Comparison of ENCODE assay signal across 24 cellular contexts in the genomic region with DNA sequence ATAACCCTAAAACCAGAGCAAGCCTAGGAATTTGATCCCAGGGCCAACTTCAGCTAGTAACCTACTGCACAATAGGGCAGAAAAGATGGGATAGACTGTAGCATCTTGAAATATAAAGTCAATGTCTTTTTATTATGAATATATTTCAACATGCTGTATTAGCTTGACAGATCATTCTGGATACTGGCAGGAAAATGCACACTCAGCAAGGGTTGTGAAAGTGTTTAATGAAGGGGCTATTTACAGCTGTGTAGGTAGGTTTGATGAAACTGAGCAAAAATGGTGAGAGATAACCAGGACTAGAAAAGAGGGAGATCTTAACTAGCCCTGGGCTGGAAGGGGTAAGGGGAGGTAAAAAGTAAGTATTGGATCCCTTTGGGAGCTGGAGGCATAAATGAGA.
DNase-seq lines count a peak whose midpoint lies in the region; ATAC-seq, FAIRE-seq and TF ChIP-seq lines count a peak whose summit lies in the region.
"Had no signal": no experiment of that assay in that cellular context is flagged by ENCODE, and none has a peak within 500 bp of the region (broad histone marks: within the 10 kb centered on the region; RNA-seq: fewer than 3 reads in every experiment).

No MANE protein-coding gene starts in this region.

- H2AFZ ChIP-seq in K562 (ENCODE audit: low read depth, low read length) (no peak overlapping the region), neuronal stem cell (ENCODE audit: low read length) (peak overlapping the region; percentile 47)
- H2AFZ ChIP-seq: GM23338 had no signal

- TF ChIP-seq EP300 in K562 (IDR thresholded peaks at IDR 0.05; ENCODE audit: low read length) (no peak), gastroesophageal sphincter (IDR thresholded peaks at IDR 0.05) (no peak)

- H3K27ac ChIP-seq in K562 (ENCODE audit: extremely low read depth, low read depth, low read length) (no peak overlapping the region), neuronal stem cell (replicated peaks; ENCODE audit: low read length) (no peak overlapping the region), gastroesophageal sphincter (no peak overlapping the region)
- H3K27ac ChIP-seq: C4-2B, KMS-11, RWPE1 had no signal

- no peaks in the 10 kb centered on the region for H3K79me1 ChIP-seq in neuronal stem cell (ENCODE audit: low read depth, low read length)

- no peak overlapping the region for H3K18ac ChIP-seq in neuronal stem cell (ENCODE audit: low read length)

- intact Hi-C loops in K562 (cut with micrococcal nuclease): no loop called here

- H3K4me1 Mint-ChIP-seq in glutamatergic neuron (ENCODE audit: low read depth, unreplicated experiment): peaks cover 20% of the 10 kb centered on the region
- H3K4me1 Mint-ChIP-seq in effector memory CD8-positive, alpha-beta T cell (ENCODE audit: low read depth in 2 of 2): no peaks in the 10 kb centered on the region
- H3K4me1 Mint-ChIP-seq: B cell had no signal

- H3K36me3 ChIP-seq in K562 (ENCODE audit: control insufficient read depth, insufficient read depth, low read length) (no peaks in the 10 kb centered on the region), neuronal stem cell (replicated peaks in 1 of 2; ENCODE audit: control insufficient read depth in 2 of 2, insufficient read depth in 2 of 2, low read length in 2 of 2) (no peaks in the 10 kb centered on the region), gastroesophageal sphincter (no peaks in the 10 kb centered on the region)

- CTCF ChIA-PET in K562 (lab: Yijun Ruan, JAX; ENCODE audit: low intra/inter-chr PET ratio): no interaction called here

- POLR2A ChIA-PET in K562 (lab: Yijun Ruan, JAX): interaction anchor here (0.7 to 0.9 kb wide), 2 partner anchors 16 to 81 kb away, joined by 3 read pairs; no protein-coding TSS in a partner anchor

- H3K9me3 ChIP-seq in K562 (replicated peaks; ENCODE audit: control insufficient read depth, insufficient read depth, low read depth, low read length) (no peaks in the 10 kb centered on the region), neuronal stem cell (replicated peaks in 1 of 2; ENCODE audit: control insufficient read depth in 2 of 2, insufficient read depth in 1 of 2, low read depth in 1 of 2, low read length in 2 of 2) (no peaks in the 10 kb centered on the region), gastroesophageal sphincter (no peaks in the 10 kb centered on the region)
- H3K9me3 ChIP-seq: Caco-2 had no signal

- H3K4me2 ChIP-seq in K562 (ENCODE audit: insufficient read depth, low read length) (no peak overlapping the region), neuronal stem cell (ENCODE audit: insufficient read depth, low read length, poor library complexity, severe bottlenecking) (no peak overlapping the region)
- H3K4me2 ChIP-seq: GM23338, KMS-11 had no signal

- H3K14ac ChIP-seq in neuronal stem cell (ENCODE audit: low read length): no peak overlapping the region

- H4K20me1 ChIP-seq in K562 (replicated peaks; ENCODE audit: control insufficient read depth, insufficient read depth, low read length): no peaks in the 10 kb centered on the region

- no peaks in the 10 kb centered on the region for H3K79me2 ChIP-seq in K562 (ENCODE audit: control insufficient read depth, insufficient read depth, low read length)

- no peak overlapping the region for H3K4ac ChIP-seq in neuronal stem cell (ENCODE audit: low read length)

- TF ChIP-seq POLR2A in K562 (conservative IDR thresholded peaks at IDR 0.05) (no peak), gastroesophageal sphincter (IDR thresholded peaks at IDR 0.05) (no peak)

- no peak overlapping the region for H2BK15ac ChIP-seq in neuronal stem cell (ENCODE audit: low read length)

- no peak for FAIRE-seq in K562 (lab: Jason Lieb, UNC)
- FAIRE-seq: G401.6, HTR-8/SVneo had no signal

- peaks cover 4% of the 10 kb centered on the region for H3K9me3 Mint-ChIP-seq in glutamatergic neuron (ENCODE audit: unreplicated experiment)
- no peaks in the 10 kb centered on the region for H3K9me3 Mint-ChIP-seq in effector memory CD8-positive, alpha-beta T cell
- H3K9me3 Mint-ChIP-seq: CD8-positive, alpha-beta T cell; GM23338; H9 had no signal

- H3K27me3 ChIP-seq in K562 (ENCODE audit: control insufficient read depth in 2 of 2, insufficient read depth in 2 of 2, low read length in 2 of 2): no peaks in the 10 kb centered on the region
- H3K27me3 ChIP-seq in neuronal stem cell (ENCODE audit: control insufficient read depth in 3 of 3, insufficient read depth in 3 of 3, low read depth in 1 of 3, low read length in 3 of 3): no peaks in the 10 kb centered on the region
- no peaks in the 10 kb centered on the region for H3K27me3 ChIP-seq in gastroesophageal sphincter

- DNase-seq in K562 (ENCODE audit: extremely low read depth in 1 of 4, low spot score in 3 of 4) (no peak), glutamatergic neuron (no peak), neuronal stem cell (ENCODE audit: low spot score) (no peak), germinal center (ENCODE audit: low spot score) (no peak)
- no peak for DNase-seq in effector memory CD8-positive, alpha-beta T cell
- DNase-seq: Caco-2; CD8-positive, alpha-beta T cell; H9; NCI-H1048; NCI-H1417; NCI-H1694; NCI-H2029 treated with DMSO at 0.1 percent for 48 hours; NCI-H446 treated with DMSO at 0.1 percent for 48 hours; SHP77 treated with DMSO at 0.1 percent for 48 hours had no signal

- H4K8ac ChIP-seq in neuronal stem cell (ENCODE audit: low read depth, low read length): no peak overlapping the region

- H4K91ac ChIP-seq in neuronal stem cell (ENCODE audit: low read depth, low read length, poor library complexity): no peak overlapping the region

- no peaks in the 10 kb centered on the region for H3K36me3 Mint-ChIP-seq in glutamatergic neuron (ENCODE audit: unreplicated experiment)
- peaks cover 2% of the 10 kb centered on the region for H3K36me3 Mint-ChIP-seq in effector memory CD8-positive, alpha-beta T cell (ENCODE audit: insufficient read depth)
- H3K36me3 Mint-ChIP-seq: CD8-positive, alpha-beta T cell had no signal

- TF ChIP-seq CTCF in K562 (IDR thresholded peaks at IDR 0.05 in 2 of 3, conservative IDR thresholded peaks at IDR 0.05 in 1 of 3; ENCODE audit: insufficient read depth in 2 of 3, low read depth in 1 of 3, low read length in 3 of 3) (no peak), glutamatergic neuron (IDR thresholded peaks at IDR 0.05; ENCODE audit: partially characterized antibody, unreplicated experiment) (no peak), gastroesophageal sphincter (IDR thresholded peaks at IDR 0.05) (no peak)

- H3K4me1 ChIP-seq in K562 (replicated peaks in 1 of 2; ENCODE audit: control insufficient read depth in 2 of 2, insufficient read depth in 2 of 2, low read length in 2 of 2) (no peaks in the 10 kb centered on the region), neuronal stem cell (ENCODE audit: control insufficient read depth in 2 of 2, insufficient read depth in 1 of 2, low read depth in 1 of 2, low read length in 2 of 2) (peaks cover 8 to 18% of the 10 kb centered on the region in 2 donors), gastroesophageal sphincter (peaks cover 0 to 3% (median 0%) of the 10 kb centered on the region in 3 donors)
- H3K4me1 ChIP-seq: Caco-2 had no signal

- H3K23ac ChIP-seq in neuronal stem cell (ENCODE audit: low read depth, low read length, poor library complexity): no peak overlapping the region

- no peak overlapping the region for H3K4me3 ChIP-seq in K562
- no peak overlapping the region for H3K4me3 ChIP-seq in neuronal stem cell (ENCODE audit: low read length in 2 of 2)
- H3K4me3 ChIP-seq in gastroesophageal sphincter: no peak overlapping the region
- H3K4me3 ChIP-seq: GM23338 had no signal

- H2BK5ac ChIP-seq in neuronal stem cell (ENCODE audit: low read length): no peak overlapping the region

- no peaks in the 10 kb centered on the region for H3K9me1 ChIP-seq in K562 (ENCODE audit: control insufficient read depth, insufficient read depth, low read length)

- no TSS peak for BruUV-seq in K562 (replicated peaks; lab: Mats Ljungman, UMichigan)

- no peak overlapping the region for H3K27ac Mint-ChIP-seq in glutamatergic neuron (ENCODE audit: unreplicated experiment)
- H3K27ac Mint-ChIP-seq in effector memory CD8-positive, alpha-beta T cell: no peak overlapping the region
- H3K27ac Mint-ChIP-seq: B cell; CD8-positive, alpha-beta T cell; GM23338; H9 had no signal

- no peak for TF ChIP-seq RAD21 in K562 (CRISPR knock-in tag; conservative IDR thresholded peaks at IDR 0.05 in 1 of 2, IDR thresholded peaks at IDR 0.05 in 1 of 2)

- no peak overlapping the region for H2BK12ac ChIP-seq in neuronal stem cell (ENCODE audit: low read length)

- H3K9ac ChIP-seq in K562 (ENCODE audit: insufficient read depth in 1 of 2, low read depth in 2 of 2, low read length in 2 of 2) (no peak overlapping the region), neuronal stem cell (ENCODE audit: low read depth, low read length, poor library complexity) (no peak overlapping the region)
- H3K9ac ChIP-seq: KMS-11 had no signal

- H2AK5ac ChIP-seq in neuronal stem cell (ENCODE audit: low read depth, low read length): no peak overlapping the region

- H3K27me3 Mint-ChIP-seq in glutamatergic neuron (ENCODE audit: unreplicated experiment): peaks cover 2% of the 10 kb centered on the region
- H3K27me3 Mint-ChIP-seq in effector memory CD8-positive, alpha-beta T cell: peaks cover 10 to 19% of the 10 kb centered on the region in 2 donors
- H3K27me3 Mint-ChIP-seq: B cell had no signal

- in situ Hi-C loops in K562 (cut with MboI): no loop called here

- no peak overlapping the region for H2BK120ac ChIP-seq in neuronal stem cell (ENCODE audit: low read depth, low read length)

- ATAC-seq in K562: no peak
- ATAC-seq in effector memory CD8-positive, alpha-beta T cell (replicated peaks): no peak
- no peak for ATAC-seq in gastroesophageal sphincter
- no peak for ATAC-seq in esophagus mucosa
- ATAC-seq: CD8-positive, alpha-beta T cell; Panc1 had no signal

- peak overlapping the region; percentile 32 for H3K4me3 Mint-ChIP-seq in glutamatergic neuron (ENCODE audit: unreplicated experiment)
- H3K4me3 Mint-ChIP-seq in effector memory CD8-positive, alpha-beta T cell: no peak overlapping the region
- H3K4me3 Mint-ChIP-seq: B cell; CD8-positive, alpha-beta T cell; GM23338; H9 had no signal

TF ChIP-seq in K562, 482 proteins besides CTCF, POLR2A, EP300 and RAD21 (continues in another document):
- TF ChIP-seq, protein P1, sequence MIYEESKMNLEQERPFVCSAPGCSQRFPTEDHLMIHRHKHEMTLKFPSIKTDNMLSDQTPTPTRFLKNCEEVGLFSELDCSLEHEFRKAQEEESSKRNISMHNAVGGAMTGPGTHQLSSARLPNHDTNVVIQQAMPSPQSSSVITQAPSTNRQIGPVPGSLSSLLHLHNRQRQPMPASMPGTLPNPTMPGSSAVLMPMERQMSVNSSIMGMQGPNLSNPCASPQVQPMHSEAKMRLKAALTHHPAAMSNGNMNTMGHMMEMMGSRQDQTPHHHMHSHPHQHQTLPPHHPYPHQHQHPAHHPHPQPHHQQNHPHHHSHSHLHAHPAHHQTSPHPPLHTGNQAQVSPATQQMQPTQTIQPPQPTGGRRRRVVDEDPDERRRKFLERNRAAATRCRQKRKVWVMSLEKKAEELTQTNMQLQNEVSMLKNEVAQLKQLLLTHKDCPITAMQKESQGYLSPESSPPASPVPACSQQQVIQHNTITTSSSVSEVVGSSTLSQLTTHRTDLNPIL (CRISPR knock-in tag; IDR thresholded peaks at IDR 0.05): no peak
- no peak for TF ChIP-seq ARID1B (IDR thresholded peaks at IDR 0.05)
